Comparison of ENCODE assay signal across 8 cellular contexts in the genomic region with DNA sequence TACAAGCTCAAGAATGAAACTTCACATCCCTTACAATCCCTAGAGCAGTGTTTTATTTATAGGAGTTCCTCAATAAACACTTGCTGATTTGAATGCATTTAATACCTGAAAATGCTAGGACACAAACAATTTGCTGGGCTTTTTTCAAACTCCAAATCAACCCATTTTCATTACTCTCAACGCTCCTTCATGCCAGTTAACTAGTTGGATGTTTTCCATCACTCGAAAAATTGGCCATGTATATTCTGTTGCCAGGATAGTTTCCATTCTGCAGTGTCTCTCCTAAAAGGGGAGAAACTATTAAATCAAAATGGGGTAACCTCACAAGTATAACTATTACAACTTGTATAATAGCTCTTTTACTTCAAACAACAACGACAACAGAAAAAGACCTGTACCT. TPM values are rescaled to one million over a fixed set of nuclear protein-coding genes. Genes with fewer than 3 reads are reported as not detected.
DNase-seq lines count a peak whose midpoint lies in the region; ATAC-seq and TF ChIP-seq lines count a peak whose summit lies in the region.

No MANE protein-coding gene starts in this region.

- H3K4me1 Mint-ChIP-seq in natural killer cell: peaks cover 21 to 23% of the 10 kb centered on the region in 2 donors

- peak overlapping the region; percentile 94 for H3K27ac ChIP-seq in colonic mucosa

- peak overlapping the region; percentile 89 for H3K4me3 Mint-ChIP-seq in natural killer cell

- no peaks in the 10 kb centered on the region for H3K9me3 ChIP-seq in BE2C
- no peaks in the 10 kb centered on the region for H3K9me3 ChIP-seq in colonic mucosa

- intact Hi-C loops in colonic mucosa (cut with DNase I) (no loop called here), natural killer cell (cut with micrococcal nuclease) (no loop called here)

- H3K36me3 ChIP-seq in BE2C: no peaks in the 10 kb centered on the region
- H3K36me3 ChIP-seq in colonic mucosa: no peaks in the 10 kb centered on the region

- H3K27me3 Mint-ChIP-seq in natural killer cell (ENCODE audit: low read depth in 2 of 2): no peaks in the 10 kb centered on the region

- H3K27me3 ChIP-seq in BE2C (no peaks in the 10 kb centered on the region), colonic mucosa (no peaks in the 10 kb centered on the region)

- H3K27ac Mint-ChIP-seq in natural killer cell: peak overlapping the region; percentile 90 to 91

- H3K36me3 Mint-ChIP-seq in natural killer cell: no peaks in the 10 kb centered on the region

- DNase-seq in BE2C (no peak), LHCN-M2 (ENCODE audit: low read depth) (peak; percentile 24), colonic mucosa (no peak), natural killer cell (no peak), NCI-H1105 (lab: John Stamatoyannopoulos, UW) (no peak), NCI-H2081 (lab: John Stamatoyannopoulos, UW) (no peak), NCI-H2196 (lab: John Stamatoyannopoulos, UW; ENCODE audit: unreplicated experiment) (no peak)

- H3K4me3 ChIP-seq in BE2C (ENCODE audit: low read depth, low read length) (peak overlapping the region; percentile 76), colonic mucosa (peak overlapping the region; percentile 53)

- no peaks in the 10 kb centered on the region for H3K9me3 Mint-ChIP-seq in natural killer cell

- no peak for TF ChIP-seq CTCF in BE2C (IDR thresholded peaks at IDR 0.05; ENCODE audit: low read depth, low read length)
- no peak for TF ChIP-seq CTCF in colonic mucosa (IDR thresholded peaks at IDR 0.05)
- TF ChIP-seq CTCF in natural killer cell (IDR thresholded peaks at IDR 0.05): no peak

- ATAC-seq in natural killer cell (no peak), HG03432 (IDR thresholded peaks at IDR 0.05; ENCODE audit: unreplicated experiment) (no peak)

- H3K4me1 ChIP-seq in BE2C (peaks cover 4% of the 10 kb centered on the region), colonic mucosa (no peaks in the 10 kb centered on the region)

- H3K9ac ChIP-seq in colonic mucosa (ENCODE audit: low read depth in 2 of 2, low read length in 2 of 2): peak overlapping the region in 1 of 2 donors; percentile 74

RNA-seq across cellular contexts. Expression of a gene that starts 1.2 kb away (rescaled TPM):
- 8.3 TPM for polyA plus RNA-seq in BE2C (2012; ENCODE audit: insufficient read depth, insufficient read length, low read depth)
- 137 and 145 TPM in 2 replicates for total RNA-seq in LHCN-M2 (2014; rRNA removed)
- polyA plus RNA-seq in LHCN-M2 (2012): 92.4 TPM
- 10 to 100 TPM; 15.0 to 26.7 TPM for total RNA-seq in colonic mucosa
- total RNA-seq in natural killer cell: 10 to 100 TPM in 1 of 3 donors, 1 to 10 TPM in 2; 8.8 to 11.8 (median 9.7) TPM
